ENCODE assay signal across 1 cellular context in genomic region chr22:46534177-46534776, GRCh38.
A peak's percentile ranks its signal among the peaks of the same experiment; 100 is the strongest.
TF ChIP-seq lines count a peak whose summit lies in the region.

No MANE protein-coding gene starts in this region.

TF ChIP-seq in HEK293, 187 proteins besides CTCF, POLR2A, EP300 and RAD21:
- TF ChIP-seq, protein P1, sequence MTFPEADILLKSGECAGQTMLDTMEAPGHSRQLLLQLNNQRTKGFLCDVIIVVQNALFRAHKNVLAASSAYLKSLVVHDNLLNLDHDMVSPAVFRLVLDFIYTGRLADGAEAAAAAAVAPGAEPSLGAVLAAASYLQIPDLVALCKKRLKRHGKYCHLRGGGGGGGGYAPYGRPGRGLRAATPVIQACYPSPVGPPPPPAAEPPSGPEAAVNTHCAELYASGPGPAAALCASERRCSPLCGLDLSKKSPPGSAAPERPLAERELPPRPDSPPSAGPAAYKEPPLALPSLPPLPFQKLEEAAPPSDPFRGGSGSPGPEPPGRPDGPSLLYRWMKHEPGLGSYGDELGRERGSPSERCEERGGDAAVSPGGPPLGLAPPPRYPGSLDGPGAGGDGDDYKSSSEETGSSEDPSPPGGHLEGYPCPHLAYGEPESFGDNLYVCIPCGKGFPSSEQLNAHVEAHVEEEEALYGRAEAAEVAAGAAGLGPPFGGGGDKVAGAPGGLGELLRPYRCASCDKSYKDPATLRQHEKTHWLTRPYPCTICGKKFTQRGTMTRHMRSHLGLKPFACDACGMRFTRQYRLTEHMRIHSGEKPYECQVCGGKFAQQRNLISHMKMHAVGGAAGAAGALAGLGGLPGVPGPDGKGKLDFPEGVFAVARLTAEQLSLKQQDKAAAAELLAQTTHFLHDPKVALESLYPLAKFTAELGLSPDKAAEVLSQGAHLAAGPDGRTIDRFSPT (tag by site-specific recombination; IDR thresholded peaks at IDR 0.05) = 0 out of 2 replicates have a peak, but pooled peaks have one; percentile 19
- TF ChIP-seq ZNF792 (tag by site-specific recombination; IDR thresholded peaks at IDR 0.05) (no peak), SETDB1 (IDR thresholded peaks at IDR 0.05; ENCODE audit: insufficient read length, low read length) (peak; percentile 57)
